Comparison of ENCODE assay signal across 8 cellular contexts in genomic region chr14:24443053-24443683, GRCh38. TPM values are rescaled to one million over a fixed set of nuclear protein-coding genes. Genes with fewer than 3 reads are reported as not detected.
DNase-seq lines count a peak whose midpoint lies in the region; FAIRE-seq and TF ChIP-seq lines count a peak whose summit lies in the region.

No MANE protein-coding gene starts in this region.

- POLR2A ChIA-PET in MCF 10A (lab: Yijun Ruan, JAX), result interaction anchor here (0.6 to 4.8 kb wide), 14 partner anchors 10 to 679 kb away, joined by 3 to 47 read pairs (median 4); partner anchors contain the start of genes CBLN3, DCAF11, DHRS1 and KHNYN

- H3K27ac ChIP-seq in 22Rv1 (peak overlapping the region; percentile 100), HL-60 (replicated peaks) (peak overlapping the region; percentile 95)

- no peaks in the 10 kb centered on the region for H3K9me3 Mint-ChIP-seq in MCF 10A (ENCODE audit: unreplicated experiment)

- H3K9me3 ChIP-seq in mononuclear cell (ENCODE audit: low read depth, low read length), result no peaks in the 10 kb centered on the region

- H3K4me1 Mint-ChIP-seq in MCF 10A (ENCODE audit: insufficient read depth, unreplicated experiment), result peaks cover 8% of the 10 kb centered on the region

- peaks cover 35% of the 10 kb centered on the region for H3K4me1 ChIP-seq in mononuclear cell (ENCODE audit: insufficient read depth, low read length)

- BruUV-seq in MCF 10A (replicated peaks; lab: Mats Ljungman, UMichigan), result TSS peak; percentile 80

- no peak for FAIRE-seq in urothelium cell line (lab: Jason Lieb, UNC)

- H3K27me3 Mint-ChIP-seq in MCF 10A (ENCODE audit: insufficient read depth, unreplicated experiment), result no peaks in the 10 kb centered on the region

- H3K4me3 Mint-ChIP-seq in MCF 10A (ENCODE audit: unreplicated experiment), result peak overlapping the region; percentile 78

- DNase-seq in HL-60 (ENCODE audit: low read depth in 1 of 2, low spot score in 1 of 2) (no peak), MCF 10A (ENCODE audit: unreplicated experiment) (no peak), mesenteric fat pad (ENCODE audit: low spot score) (no peak), urothelium cell line (ENCODE audit: low spot score) (no peak)
- DNase-seq in activated CD8-positive, alpha-beta memory T cell treated with anti-CD3 and anti-CD28 coated beads, Interleukin-2, amount 50 U/mL, for 4 hours, result no peak
- no peak for DNase-seq in activated CD4-positive, CD25-positive, alpha-beta regulatory T cell treated with anti-CD3 and anti-CD28 coated beads, Interleukin-2, amount 50 U/mL, for 72 hours

- H3K27ac Mint-ChIP-seq in MCF 10A (ENCODE audit: low read depth, unreplicated experiment), result peak overlapping the region; percentile 100

- intact Hi-C loops in MCF 10A (cut with micrococcal nuclease), result no loop called here

- H3K36me3 Mint-ChIP-seq in MCF 10A (ENCODE audit: insufficient read depth, unreplicated experiment), result peaks cover 47% of the 10 kb centered on the region

- peak overlapping the region; percentile 72 for H3K4me3 ChIP-seq in HL-60 (replicated peaks; ENCODE audit: insufficient read depth, low read length)
- H3K4me3 ChIP-seq in mononuclear cell (ENCODE audit: low read length), result peak overlapping the region; percentile 70

- TF ChIP-seq CTCF in 22Rv1 (IDR thresholded peaks at IDR 0.05), result no peak
- TF ChIP-seq CTCF in HL-60 (IDR thresholded peaks at IDR 0.05; ENCODE audit: insufficient read depth, low read length), result no peak
- TF ChIP-seq CTCF in MCF 10A (IDR thresholded peaks at IDR 0.05; ENCODE audit: unreplicated experiment), result no peak

- H3K27me3 ChIP-seq in HL-60 (ENCODE audit: insufficient read depth, poor library complexity, severe bottlenecking), result no peaks in the 10 kb centered on the region
- no peaks in the 10 kb centered on the region for H3K27me3 ChIP-seq in mononuclear cell (ENCODE audit: insufficient read depth, low read length)

- CTCF ChIA-PET in MCF 10A (lab: Yijun Ruan, JAX), result interaction anchor here (0.5 to 5.5 kb wide), 6 partner anchors 12 to 1112 kb away, joined by 3 to 64 read pairs (median 9); partner anchors contain the start of genes ADCY4, CIDEB and KHNYN

RNA-seq across cellular contexts. Expression of gene SDR39U1, which starts 0.6 kb away (rescaled TPM):
- total RNA-seq in MCF 10A (2022) (53.2 and 58.7 TPM in 2 replicates), mononuclear cell (21.6 TPM), mesenteric fat pad (50.1 TPM)

RNA-seq across cellular contexts. Expression of gene KHNYN, which starts 13.4 kb away (rescaled TPM):
- total RNA-seq in MCF 10A (2022) (63.0 TPM in 2 replicates), mononuclear cell (148 TPM), mesenteric fat pad (41.4 TPM)

RNA-seq across cellular contexts. Expression of gene CBLN3, which starts 13.7 kb away (rescaled TPM):
- total RNA-seq in MCF 10A (2022) (2.4 TPM in 2 replicates), mononuclear cell (0.84 TPM), mesenteric fat pad (5.0 TPM)

RNA-seq across cellular contexts. Expression of gene NYNRIN, which starts 44.4 kb away (rescaled TPM):
- not detected in 2 replicates for total RNA-seq in MCF 10A (2022)
- total RNA-seq in mononuclear cell, result under 0.01 TPM
- 11.7 TPM for total RNA-seq in mesenteric fat pad
